2 cellular contexts compared by ENCODE assay signal in the genomic region with DNA sequence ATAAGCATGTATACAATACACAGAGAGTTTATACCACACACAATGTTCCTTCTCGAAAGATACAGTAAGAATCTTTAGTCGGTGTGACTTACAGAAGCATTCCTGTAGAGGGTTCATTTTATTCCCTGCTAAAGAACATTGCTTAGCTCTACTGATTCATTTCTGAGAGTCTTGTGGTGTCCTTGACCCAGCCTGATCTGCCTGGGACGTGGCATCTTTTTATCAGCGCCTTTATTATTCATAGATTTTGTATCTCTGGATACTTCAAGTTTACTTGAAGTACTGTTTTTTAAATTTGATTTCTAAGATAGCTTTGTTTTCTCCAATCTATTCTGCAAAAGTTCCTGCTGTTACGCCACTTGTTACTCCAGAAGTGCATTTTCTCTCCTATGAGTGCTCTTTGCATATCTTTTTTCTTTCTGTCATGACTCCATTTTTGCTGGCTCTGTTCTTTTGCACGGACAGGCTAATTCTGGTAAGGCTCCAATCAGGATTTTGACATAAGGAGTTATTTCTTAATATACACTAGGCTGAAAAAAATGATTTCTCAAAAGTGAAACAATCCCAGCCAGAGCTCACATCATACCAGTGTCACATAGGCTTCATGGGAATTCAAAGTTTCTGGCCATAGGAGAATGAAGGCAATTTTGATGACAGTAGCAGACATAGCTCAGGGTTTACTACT.
TF ChIP-seq lines count a peak whose summit lies in the region.

No MANE protein-coding gene starts in this region.

TF ChIP-seq in SK-N-SH, 30 proteins besides CTCF, POLR2A, EP300 and RAD21 (continued from another document):
- TF ChIP-seq, protein P1, sequence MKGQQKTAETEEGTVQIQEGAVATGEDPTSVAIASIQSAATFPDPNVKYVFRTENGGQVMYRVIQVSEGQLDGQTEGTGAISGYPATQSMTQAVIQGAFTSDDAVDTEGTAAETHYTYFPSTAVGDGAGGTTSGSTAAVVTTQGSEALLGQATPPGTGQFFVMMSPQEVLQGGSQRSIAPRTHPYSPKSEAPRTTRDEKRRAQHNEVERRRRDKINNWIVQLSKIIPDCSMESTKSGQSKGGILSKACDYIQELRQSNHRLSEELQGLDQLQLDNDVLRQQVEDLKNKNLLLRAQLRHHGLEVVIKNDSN (IDR thresholded peaks at IDR 0.05; ENCODE audit: borderline replicate concordance, low read depth), result no peak

TF ChIP-seq in SK-N-SH treated with all-trans-retinoic acid at 6 μM for 48 hours, 23 proteins besides CTCF, POLR2A, EP300 and RAD21 (continued from another document):
- TF ChIP-seq, protein P2, sequence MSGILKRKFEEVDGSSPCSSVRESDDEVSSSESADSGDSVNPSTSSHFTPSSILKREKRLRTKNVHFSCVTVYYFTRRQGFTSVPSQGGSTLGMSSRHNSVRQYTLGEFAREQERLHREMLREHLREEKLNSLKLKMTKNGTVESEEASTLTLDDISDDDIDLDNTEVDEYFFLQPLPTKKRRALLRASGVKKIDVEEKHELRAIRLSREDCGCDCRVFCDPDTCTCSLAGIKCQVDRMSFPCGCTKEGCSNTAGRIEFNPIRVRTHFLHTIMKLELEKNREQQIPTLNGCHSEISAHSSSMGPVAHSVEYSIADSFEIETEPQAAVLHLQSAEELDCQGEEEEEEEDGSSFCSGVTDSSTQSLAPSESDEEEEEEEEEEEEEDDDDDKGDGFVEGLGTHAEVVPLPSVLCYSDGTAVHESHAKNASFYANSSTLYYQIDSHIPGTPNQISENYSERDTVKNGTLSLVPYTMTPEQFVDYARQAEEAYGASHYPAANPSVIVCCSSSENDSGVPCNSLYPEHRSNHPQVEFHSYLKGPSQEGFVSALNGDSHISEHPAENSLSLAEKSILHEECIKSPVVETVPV (CRISPR knock-in tag; IDR thresholded peaks at IDR 0.05), result no peak
- TF ChIP-seq BACH2 (CRISPR knock-in tag; IDR thresholded peaks at IDR 0.05; ENCODE audit: borderline replicate concordance), result no peak
- TF ChIP-seq TOX (CRISPR knock-in tag; IDR thresholded peaks at IDR 0.05; ENCODE audit: borderline replicate concordance), result no peak
- no peak for TF ChIP-seq CSDC2 (CRISPR knock-in tag; IDR thresholded peaks at IDR 0.05)
- no peak for TF ChIP-seq GLIS3 (CRISPR knock-in tag; IDR thresholded peaks at IDR 0.05)
- no peak for TF ChIP-seq ESRRG (CRISPR knock-in tag; IDR thresholded peaks at IDR 0.05)
- TF ChIP-seq, protein P3, sequence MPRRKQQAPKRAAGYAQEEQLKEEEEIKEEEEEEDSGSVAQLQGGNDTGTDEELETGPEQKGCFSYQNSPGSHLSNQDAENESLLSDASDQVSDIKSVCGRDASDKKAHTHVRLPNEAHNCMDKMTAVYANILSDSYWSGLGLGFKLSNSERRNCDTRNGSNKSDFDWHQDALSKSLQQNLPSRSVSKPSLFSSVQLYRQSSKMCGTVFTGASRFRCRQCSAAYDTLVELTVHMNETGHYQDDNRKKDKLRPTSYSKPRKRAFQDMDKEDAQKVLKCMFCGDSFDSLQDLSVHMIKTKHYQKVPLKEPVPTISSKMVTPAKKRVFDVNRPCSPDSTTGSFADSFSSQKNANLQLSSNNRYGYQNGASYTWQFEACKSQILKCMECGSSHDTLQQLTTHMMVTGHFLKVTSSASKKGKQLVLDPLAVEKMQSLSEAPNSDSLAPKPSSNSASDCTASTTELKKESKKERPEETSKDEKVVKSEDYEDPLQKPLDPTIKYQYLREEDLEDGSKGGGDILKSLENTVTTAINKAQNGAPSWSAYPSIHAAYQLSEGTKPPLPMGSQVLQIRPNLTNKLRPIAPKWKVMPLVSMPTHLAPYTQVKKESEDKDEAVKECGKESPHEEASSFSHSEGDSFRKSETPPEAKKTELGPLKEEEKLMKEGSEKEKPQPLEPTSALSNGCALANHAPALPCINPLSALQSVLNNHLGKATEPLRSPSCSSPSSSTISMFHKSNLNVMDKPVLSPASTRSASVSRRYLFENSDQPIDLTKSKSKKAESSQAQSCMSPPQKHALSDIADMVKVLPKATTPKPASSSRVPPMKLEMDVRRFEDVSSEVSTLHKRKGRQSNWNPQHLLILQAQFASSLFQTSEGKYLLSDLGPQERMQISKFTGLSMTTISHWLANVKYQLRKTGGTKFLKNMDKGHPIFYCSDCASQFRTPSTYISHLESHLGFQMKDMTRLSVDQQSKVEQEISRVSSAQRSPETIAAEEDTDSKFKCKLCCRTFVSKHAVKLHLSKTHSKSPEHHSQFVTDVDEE (CRISPR knock-in tag; IDR thresholded peaks at IDR 0.05), result no peak
- no peak for TF ChIP-seq ISL1 (CRISPR knock-in tag; IDR thresholded peaks at IDR 0.05)
TF ChIP-seq in SK-N-SH treated with all-trans-retinoic acid at 6 μM for 48 hours: peak in this region for 0.
